18 cellular contexts compared by ENCODE assay signal in the genomic region with DNA sequence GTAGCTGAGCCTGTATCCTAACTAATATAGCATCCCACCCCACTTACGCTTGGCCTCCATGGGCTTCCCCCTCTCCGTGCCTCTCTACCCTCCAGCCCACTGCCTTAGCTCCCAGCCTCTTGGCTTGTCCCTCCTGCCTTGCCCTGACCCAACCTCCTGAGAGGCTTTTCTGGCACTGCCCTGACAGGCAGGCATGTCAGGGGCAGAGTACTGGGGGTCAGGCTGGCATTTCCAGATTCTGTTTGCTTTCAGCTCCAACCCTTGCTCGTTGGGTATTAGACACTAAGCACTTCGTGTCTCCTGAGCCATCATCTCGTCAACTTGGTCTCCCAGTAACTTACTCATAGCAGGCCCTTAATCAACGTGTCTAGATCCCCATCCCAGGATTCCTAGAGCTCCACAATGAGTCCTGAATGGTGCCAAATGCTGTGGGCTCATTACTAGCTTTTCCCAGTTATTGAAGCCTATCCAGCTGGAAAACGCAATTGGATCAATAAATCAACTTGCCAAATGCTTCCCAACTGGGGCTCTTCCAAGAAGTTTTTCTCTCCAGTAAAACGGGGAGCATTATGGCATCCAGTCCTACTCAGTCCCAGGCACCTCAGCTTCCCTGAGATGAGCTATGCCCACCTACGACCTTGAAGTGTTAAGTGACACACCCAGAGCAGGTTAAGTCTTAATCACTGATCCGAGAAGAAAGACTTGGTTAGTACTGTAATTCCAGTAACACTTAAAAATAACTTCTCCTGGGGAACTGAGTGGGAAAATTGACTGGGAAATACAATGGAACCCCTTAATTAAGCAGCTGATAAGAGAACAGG.
"Had no signal": no experiment of that assay in that cellular context is flagged by ENCODE, and none has a peak within 500 bp of the region (broad histone marks: within the 10 kb centered on the region; RNA-seq: fewer than 3 reads in every experiment).

No MANE protein-coding gene starts in this region.

- H3K4me1 ChIP-seq: left ventricle myocardium inferior, testis had no signal

- H3K27ac ChIP-seq: testis had no signal

- H3K36me3 Mint-ChIP-seq: activated naive CD8-positive, alpha-beta T cell treated with anti-CD3 and anti-CD28 coated beads, Interleukin-2, amount 10 ng/mL, durations not matched to agents 7 days and 5 days; memory B cell; natural killer cell had no signal

- ATAC-seq: activated CD4-positive, CD25-positive, alpha-beta regulatory T cell treated with anti-CD3 and anti-CD28 coated beads, Interleukin-2, amount 50 U/mL, for 24 hours; gastrocnemius medialis; natural killer cell had no signal

- FAIRE-seq: kidney had no signal

- H3K36me3 ChIP-seq: gastrocnemius medialis, heart left ventricle, left ventricle myocardium inferior, stomach had no signal

- H3K4me1 Mint-ChIP-seq: natural killer cell had no signal

- H3K27me3 Mint-ChIP-seq: progenitor cell of endocrine pancreas had no signal

- H3K9me3 ChIP-seq: gastrocnemius medialis, heart left ventricle, left ventricle myocardium inferior, stomach, testis had no signal

- H3K4me3 Mint-ChIP-seq: activated naive CD8-positive, alpha-beta T cell treated with anti-CD3 and anti-CD28 coated beads, Interleukin-2, amount 10 ng/mL, durations not matched to agents 7 days and 5 days; activated T-helper 1 cell treated with anti-CD3 and anti-CD28 coated beads, Interleukin-12 subunit alpha, Interleukin-12 subunit beta, Interleukin-2, Interleukin-4 antibody, amounts not matched to agents 30 ng/mL and 10 ng/mL and 1 ng/mL, durations not matched to agents 14 hours and 24 hours and 36 hours; memory B cell; natural killer cell had no signal

- H3K27ac Mint-ChIP-seq: activated naive CD8-positive, alpha-beta T cell treated with anti-CD3 and anti-CD28 coated beads, Interleukin-2, amount 10 ng/mL, durations not matched to agents 7 days and 5 days; activated T-helper 1 cell treated with anti-CD3 and anti-CD28 coated beads, Interleukin-12 subunit alpha, Interleukin-12 subunit beta, Interleukin-2, Interleukin-4 antibody, amounts not matched to agents 30 ng/mL and 10 ng/mL and 1 ng/mL, durations not matched to agents 14 hours and 24 hours and 36 hours; memory B cell; natural killer cell; progenitor cell of endocrine pancreas had no signal

- H3K4me3 ChIP-seq: gastrocnemius medialis, heart left ventricle, left ventricle myocardium inferior, stomach, testis had no signal

- DNase-seq: activated CD4-positive, alpha-beta T cell treated with anti-CD3 and anti-CD28 coated beads, Interleukin-2, amount 50 U/mL, for 1 hour; activated CD8-positive, alpha-beta memory T cell treated with anti-CD3 and anti-CD28 coated beads for 24 hours; activated naive CD4-positive, alpha-beta T cell; activated naive CD8-positive, alpha-beta T cell treated with anti-CD3 and anti-CD28 coated beads, Interleukin-2, amount 10 ng/mL, durations not matched to agents 7 days and 5 days; cerebellar nuclear complex; effector memory CD4-positive, alpha-beta T cell; gastrocnemius medialis; heart left ventricle; left ventricle myocardium inferior; natural killer cell; occipital lobe; stomach; testis had no signal

- H3K27me3 ChIP-seq: gastrocnemius medialis, heart left ventricle, stomach, testis had no signal

- H3K9me3 Mint-ChIP-seq: activated naive CD8-positive, alpha-beta T cell treated with anti-CD3 and anti-CD28 coated beads, Interleukin-2, amount 10 ng/mL, durations not matched to agents 7 days and 5 days; activated T-helper 1 cell treated with anti-CD3 and anti-CD28 coated beads, Interleukin-12 subunit alpha, Interleukin-12 subunit beta, Interleukin-2, Interleukin-4 antibody, amounts not matched to agents 30 ng/mL and 10 ng/mL and 1 ng/mL, durations not matched to agents 14 hours and 24 hours and 36 hours; memory B cell; natural killer cell had no signal
